Comparison of ENCODE assay signal across 9 cellular contexts in genomic region chr6:150987371-150987828, GRCh38.
DNase-seq lines count a peak whose midpoint lies in the region; ATAC-seq, FAIRE-seq and TF ChIP-seq lines count a peak whose summit lies in the region.
"Had no signal": no experiment of that assay in that cellular context is flagged by ENCODE, and none has a peak within 500 bp of the region (broad histone marks: within the 10 kb centered on the region; RNA-seq: fewer than 3 reads in every experiment).

No MANE protein-coding gene starts in this region.

- H3K4me1 ChIP-seq in A549, result peaks cover 19% of the 10 kb centered on the region

- peak overlapping the region; percentile 75 for H3K27ac Mint-ChIP-seq in activated naive CD8-positive, alpha-beta T cell treated with anti-CD3 and anti-CD28 coated beads, Interleukin-2, amount 10 ng/mL, durations not matched to agents 7 days and 5 days

- no peaks in the 10 kb centered on the region for H3K9me3 Mint-ChIP-seq in activated naive CD8-positive, alpha-beta T cell treated with anti-CD3 and anti-CD28 coated beads, Interleukin-2, amount 10 ng/mL, durations not matched to agents 7 days and 5 days

- H3K36me3 Mint-ChIP-seq in activated naive CD8-positive, alpha-beta T cell treated with anti-CD3 and anti-CD28 coated beads, Interleukin-2, amount 10 ng/mL, durations not matched to agents 7 days and 5 days, result peaks cover 10% of the 10 kb centered on the region

- peaks cover 2% of the 10 kb centered on the region for H3K4me1 Mint-ChIP-seq in activated naive CD8-positive, alpha-beta T cell treated with anti-CD3 and anti-CD28 coated beads, Interleukin-2, amount 10 ng/mL, durations not matched to agents 7 days and 5 days

- no peaks in the 10 kb centered on the region for H3K27me3 Mint-ChIP-seq in activated naive CD8-positive, alpha-beta T cell treated with anti-CD3 and anti-CD28 coated beads, Interleukin-2, amount 10 ng/mL, durations not matched to agents 7 days and 5 days

- WGBS in A549 (ENCODE audit: missing lambda C conversion rate), result 36% methylated on average over 7 of the region's 7 CpGs

- CTCF ChIA-PET in A549 (lab: Yijun Ruan, JAX), result no interaction called here

- DNase-seq in A549 (ENCODE audit: low read depth in 1 of 2, low spot score in 1 of 2) (peak in 1 of 2 experiments; percentile 39), NCI-H2081 treated with DMSO at 0.1 percent for 48 hours (lab: John Stamatoyannopoulos, UW) (no peak), NCI-H2029 (lab: John Stamatoyannopoulos, UW) (no peak), DMS79 treated with DMSO at 0.1 percent for 48 hours (lab: John Stamatoyannopoulos, UW) (no peak), NCI-H187 treated with DMSO at 0.1 percent for 48 hours (lab: John Stamatoyannopoulos, UW) (no peak)
- DNase-seq in activated naive CD8-positive, alpha-beta T cell treated with anti-CD3 and anti-CD28 coated beads, Interleukin-2, amount 10 ng/mL, durations not matched to agents 7 days and 5 days, result peak; percentile 30

- no peak for FAIRE-seq in A549 (lab: Jason Lieb, UNC)

- H3K4me3 Mint-ChIP-seq in activated naive CD8-positive, alpha-beta T cell treated with anti-CD3 and anti-CD28 coated beads, Interleukin-2, amount 10 ng/mL, durations not matched to agents 7 days and 5 days, result no peak overlapping the region

- no peak for TF ChIP-seq EP300 in A549 (IDR thresholded peaks at IDR 0.05)

- no peak for TF ChIP-seq POLR2A in A549 (IDR thresholded peaks at IDR 0.05; ENCODE audit: low read length)

- peak overlapping the region in 1 of 2 experiments; percentile 46; a peak in 4 of 6 replicates for H3K27ac ChIP-seq in A549
- H3K27ac ChIP-seq: BLaER1 treated with 17β-estradiol and CSF1 and Interleukin-3, amounts not matched to agents 10 nM and 100 nM had no signal

- TF ChIP-seq RAD21 in A549 (conservative IDR thresholded peaks at IDR 0.05 in 1 of 2, IDR thresholded peaks at IDR 0.05 in 1 of 2), result no peak

- TF ChIP-seq CTCF in A549 (IDR thresholded peaks at IDR 0.05), result no peak

- H3K9me3 ChIP-seq in A549, result no peaks in the 10 kb centered on the region

- peak overlapping the region; percentile 47 for H3K4me2 ChIP-seq in A549
- H3K4me2 ChIP-seq: BLaER1 treated with 17β-estradiol and CSF1 and Interleukin-3, amounts not matched to agents 10 nM and 100 nM had no signal

- no peak overlapping the region for H3K4me3 ChIP-seq in A549
- H3K4me3 ChIP-seq: BLaER1 treated with 17β-estradiol and CSF1 and Interleukin-3, amounts not matched to agents 10 nM and 100 nM had no signal

- POLR2A ChIA-PET in A549 (lab: Yijun Ruan, JAX), result no interaction called here
- POLR2A ChIA-PET in activated naive CD8-positive, alpha-beta T cell treated with anti-CD3 and anti-CD28 coated beads, Interleukin-2, amount 10 ng/mL, durations not matched to agents 7 days and 5 days (lab: Charles Lee), result no interaction called here

- ATAC-seq in A549 (peak; percentile 54 to 61; a peak in 4 of 6 replicates), GM19438 (IDR thresholded peaks at IDR 0.05; ENCODE audit: low read depth, unreplicated experiment) (peak; percentile 80), HG03280 (IDR thresholded peaks at IDR 0.05; ENCODE audit: unreplicated experiment) (peak; percentile 97)
- ATAC-seq in activated naive CD8-positive, alpha-beta T cell treated with anti-CD3 and anti-CD28 coated beads, Interleukin-2, amount 10 ng/mL, durations not matched to agents 7 days and 5 days (ENCODE audit: low read depth), result peak; percentile 91

TF ChIP-seq in A549, 52 proteins besides CTCF, POLR2A, EP300 and RAD21:
- TF ChIP-seq TFCP2L1 (CRISPR knock-in tag; IDR thresholded peaks at IDR 0.05) (no peak), KDM1A (IDR thresholded peaks at IDR 0.05; ENCODE audit: low read depth) (peak; percentile 30; the same call in 1 of the 2 replicates), FOSL2 (IDR thresholded peaks at IDR 0.05) (no peak), FOSL2 (CRISPR knock-in tag; IDR thresholded peaks at IDR 0.05) (peak; percentile 53), CBX8 (IDR thresholded peaks at IDR 0.05) (no peak), HDAC2 (IDR thresholded peaks at IDR 0.05) (no peak)
